ENCODE assay signal across 12 cellular contexts in genomic region chr3:2097641-2098191, GRCh38. TPM values are rescaled to one million over a fixed set of nuclear protein-coding genes. Genes with fewer than 3 reads are reported as not detected.
DNase-seq lines count a peak whose midpoint lies in the region; ATAC-seq and TF ChIP-seq lines count a peak whose summit lies in the region.
"Had no signal": no experiment of that assay in that cellular context is flagged by ENCODE, and none has a peak within 500 bp of the region (broad histone marks: within the 10 kb centered on the region; RNA-seq: fewer than 3 reads in every experiment).

No MANE protein-coding gene starts in this region.

- POLR2A ChIA-PET in activated CD4-positive, alpha-beta T cell treated with anti-CD3 and anti-CD28 coated beads for 36 hours (lab: Charles Lee), result no interaction called here

- H3K4me3 ChIP-seq in coronary artery, result peak overlapping the region; percentile 73
- peak overlapping the region; percentile 51 for H3K4me3 ChIP-seq in upper lobe of right lung
- H3K4me3 ChIP-seq in brain microvascular endothelial cell (ENCODE audit: low read depth, low read length), result no peak overlapping the region
- H3K4me3 ChIP-seq: GM23248 had no signal

- H3K27ac ChIP-seq in coronary artery (peak overlapping the region; percentile 78 to 82), upper lobe of right lung (no peak overlapping the region), brain microvascular endothelial cell (no peak overlapping the region)
- H3K27ac ChIP-seq: GM23248 had no signal

- peak; percentile 6 for DNase-seq in activated CD4-positive, alpha-beta T cell treated with anti-CD3 and anti-CD28 coated beads for 36 hours
- DNase-seq in activated CD4-positive, alpha-beta T cell treated with anti-CD3 and anti-CD28 coated beads, Interleukin-2, amount 50 U/mL, for 4 hours, result no peak
- no peak for DNase-seq in coronary artery (ENCODE audit: low spot score)
- no peak for DNase-seq in naive B cell
- no peak for DNase-seq in upper lobe of right lung
- DNase-seq in NCI-H524 treated with DMSO at 0.1 percent for 48 hours (lab: John Stamatoyannopoulos, UW), result no peak
- DNase-seq in NCI-H2171 (lab: John Stamatoyannopoulos, UW), result no peak
- no peak for DNase-seq in brain microvascular endothelial cell
- DNase-seq: AML-193, natural killer cell had no signal

- no peaks in the 10 kb centered on the region for H3K36me3 Mint-ChIP-seq in activated CD4-positive, alpha-beta T cell treated with anti-CD3 and anti-CD28 coated beads for 36 hours (ENCODE audit: low read depth)
- H3K36me3 Mint-ChIP-seq in naive B cell, result peaks cover 0 to 8% of the 10 kb centered on the region in 2 donors
- H3K36me3 Mint-ChIP-seq: natural killer cell had no signal

- H3K27me3 ChIP-seq in upper lobe of right lung (peaks cover 35% of the 10 kb centered on the region), brain microvascular endothelial cell (replicated peaks) (peaks cover 20% of the 10 kb centered on the region)

- no peaks in the 10 kb centered on the region for H3K4me1 ChIP-seq in upper lobe of right lung

- H3K27me3 Mint-ChIP-seq in activated CD4-positive, alpha-beta T cell treated with anti-CD3 and anti-CD28 coated beads for 36 hours, result peaks cover 55% of the 10 kb centered on the region
- peaks cover 50 to 54% (median 54%) of the 10 kb centered on the region in 3 donors for H3K27me3 Mint-ChIP-seq in naive B cell

- intact Hi-C loops in activated CD4-positive, alpha-beta T cell treated with anti-CD3 and anti-CD28 coated beads for 36 hours (cut with DNase I, micrococcal nuclease), result no loop called here
- intact Hi-C loops in upper lobe of right lung (cut with DNase I), result no loop called here

- H3K27ac Mint-ChIP-seq in activated CD4-positive, alpha-beta T cell treated with anti-CD3 and anti-CD28 coated beads for 36 hours, result no peak overlapping the region
- no peak overlapping the region for H3K27ac Mint-ChIP-seq in naive B cell
- H3K27ac Mint-ChIP-seq: natural killer cell had no signal

- no peak for ATAC-seq in activated CD4-positive, alpha-beta T cell treated with anti-CD3 and anti-CD28 coated beads for 36 hours
- ATAC-seq in naive B cell (ENCODE audit: low read depth in 2 of 2), result no peak
- ATAC-seq in upper lobe of right lung, result no peak
- ATAC-seq: natural killer cell had no signal

- H3K4me1 Mint-ChIP-seq in activated CD4-positive, alpha-beta T cell treated with anti-CD3 and anti-CD28 coated beads for 36 hours, result peaks cover 4% of the 10 kb centered on the region
- peaks cover 0 to 10% (median 8%) of the 10 kb centered on the region in 3 donors for H3K4me1 Mint-ChIP-seq in naive B cell
- H3K4me1 Mint-ChIP-seq: natural killer cell had no signal

- no peaks in the 10 kb centered on the region for H3K9me3 Mint-ChIP-seq in activated CD4-positive, alpha-beta T cell treated with anti-CD3 and anti-CD28 coated beads for 36 hours (ENCODE audit: low read depth)
- H3K9me3 Mint-ChIP-seq in naive B cell, result peaks cover 0 to 15% (median 0%) of the 10 kb centered on the region in 7 donors

- no peaks in the 10 kb centered on the region for H3K9me3 ChIP-seq in upper lobe of right lung

- H3K36me3 ChIP-seq in upper lobe of right lung, result no peaks in the 10 kb centered on the region
- no peaks in the 10 kb centered on the region for H3K36me3 ChIP-seq in brain microvascular endothelial cell (replicated peaks)

- CTCF ChIA-PET in activated CD4-positive, alpha-beta T cell treated with anti-CD3 and anti-CD28 coated beads for 36 hours (lab: Charles Lee), result no interaction called here

- TF ChIP-seq CTCF in coronary artery (IDR thresholded peaks at IDR 0.05) (no peak), upper lobe of right lung (IDR thresholded peaks at IDR 0.05) (no peak), brain microvascular endothelial cell (IDR thresholded peaks at IDR 0.05; ENCODE audit: low read depth, low read length, missing control alignments) (no peak)

- no peak overlapping the region for H3K4me3 Mint-ChIP-seq in activated CD4-positive, alpha-beta T cell treated with anti-CD3 and anti-CD28 coated beads for 36 hours
- peak overlapping the region in 5 of 8 donors; percentile 4 to 77 (median 45) for H3K4me3 Mint-ChIP-seq in naive B cell
- H3K4me3 Mint-ChIP-seq: natural killer cell had no signal

- in situ Hi-C loops in brain microvascular endothelial cell (cut with HindIII; ENCODE audit: low pct_ligation_motif_present, low sequenced_read_pairs), result no loop called here

RNA-seq across cellular contexts. Expression of gene CNTN4, which starts 0.9 kb away (rescaled TPM):
- not detected for total RNA-seq in activated CD4-positive, alpha-beta T cell treated with anti-CD3 and anti-CD28 coated beads for 36 hours
- polyA plus RNA-seq in naive B cell (ENCODE audit: low read depth in 6 of 6), result not detected
- 11.3 TPM for total RNA-seq in upper lobe of right lung
- total RNA-seq: endothelial cell of umbilical vein, GM23248, natural killer cell had no signal
- polyA plus RNA-seq: endothelial cell of umbilical vein, GM23248 had no signal

Comparison
In these comparisons a context has a peak if more than half of its experiments do, and no peak if none do; other contexts are left out.
1. H3K27ac ChIP-seq: peak in coronary artery (2 of 2); none in upper lobe of right lung (single experiment) and brain microvascular endothelial cell (single experiment).
2. RNA of gene CNTN4, which starts 0.9 kb away (total RNA-seq): 11.3 TPM in upper lobe of right lung (single experiment); not detected in activated CD4-positive, alpha-beta T cell treated with anti-CD3 and anti-CD28 coated beads for 36 hours; every median in the first group is over 10 times any median in the second.